9 cellular contexts compared by ENCODE assay signal in the genomic region with DNA sequence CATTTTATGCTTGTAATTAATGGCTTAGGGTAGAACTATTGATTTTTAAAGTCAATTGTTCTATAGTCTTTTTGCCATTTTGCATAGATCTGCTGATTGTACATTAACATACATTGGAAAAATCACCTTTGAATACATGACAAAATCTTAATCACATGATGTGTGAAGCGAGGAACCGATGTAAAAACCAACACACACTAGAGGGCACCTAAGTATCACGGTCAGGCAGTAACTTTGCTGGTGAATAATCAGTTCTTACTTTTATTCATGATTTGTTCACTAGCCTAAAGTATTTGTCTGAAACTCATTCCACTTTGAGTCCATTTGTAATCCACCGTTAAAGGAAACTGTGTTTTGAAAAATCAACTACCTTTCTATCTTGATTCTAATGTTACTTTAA. TPM values are rescaled to one million over a fixed set of nuclear protein-coding genes. Genes with fewer than 3 reads are reported as not detected.
DNase-seq lines count a peak whose midpoint lies in the region; TF ChIP-seq lines count a peak whose summit lies in the region.
"Had no signal": no experiment of that assay in that cellular context is flagged by ENCODE, and none has a peak within 500 bp of the region (broad histone marks: within the 10 kb centered on the region; RNA-seq: fewer than 3 reads in every experiment).

No MANE protein-coding gene starts in this region.

- peak; percentile 50 for TF ChIP-seq CTCF in choroid plexus epithelial cell (conservative IDR thresholded peaks at IDR 0.05; ENCODE audit: low read depth, low read length)
- peak; percentile 43 for TF ChIP-seq CTCF in progenitor cell of endocrine pancreas (IDR thresholded peaks at IDR 0.05; ENCODE audit: unreplicated experiment)

- no peaks in the 10 kb centered on the region for H3K36me3 Mint-ChIP-seq in progenitor cell of endocrine pancreas (ENCODE audit: insufficient read depth)

- peaks cover 2% of the 10 kb centered on the region for H3K4me1 Mint-ChIP-seq in progenitor cell of endocrine pancreas (ENCODE audit: low read depth)

- H3K4me3 Mint-ChIP-seq in progenitor cell of endocrine pancreas (ENCODE audit: low read depth): no peak overlapping the region
- H3K4me3 Mint-ChIP-seq: T-helper 1 cell treated with Interleukin-12 subunit alpha and Interleukin-12 subunit beta and Interleukin-4 antibody, amounts not matched to agents 30 μg/mL and 1 μg/mL, for 36 hours had no signal

- peaks cover 2% of the 10 kb centered on the region for H3K27me3 Mint-ChIP-seq in progenitor cell of endocrine pancreas

- no peaks in the 10 kb centered on the region for H3K9me3 Mint-ChIP-seq in progenitor cell of endocrine pancreas (ENCODE audit: low read depth)
- H3K9me3 Mint-ChIP-seq: T-helper 1 cell treated with Interleukin-12 subunit alpha and Interleukin-12 subunit beta and Interleukin-4 antibody, amounts not matched to agents 30 μg/mL and 1 μg/mL, for 36 hours had no signal

- no peak overlapping the region for H3K4me3 ChIP-seq in choroid plexus epithelial cell (ENCODE audit: low read depth, low read length)

- DNase-seq in NOMO-1 treated with DMSO at 0.1 percent for 48 hours (lab: John Stamatoyannopoulos, UW; ENCODE audit: unreplicated experiment) (peak; percentile 7), NOMO-1 treated with dmso at 0.1 percent for 144 hours (lab: John Stamatoyannopoulos, UW; ENCODE audit: unreplicated experiment) (no peak), NCI-H2227 (lab: John Stamatoyannopoulos, UW; ENCODE audit: unreplicated experiment) (peak; percentile 10), choroid plexus epithelial cell (ENCODE audit: low read depth) (peak; percentile 66), progenitor cell of endocrine pancreas (ENCODE audit: low spot score, unreplicated experiment) (no peak), activated T-cell treated with anti-CD3 and anti-CD28 coated beads for 4 hours (no peak)
- DNase-seq in activated CD8-positive, alpha-beta memory T cell treated with anti-CD3 and anti-CD28 coated beads for 24 hours: no peak
- DNase-seq in stimulated activated CD4-positive, alpha-beta T cell treated with anti-CD3 and anti-CD28 coated beads, Interleukin-2, amount 100 ng/mL, for 48 hours: no peak

- H3K27ac Mint-ChIP-seq in progenitor cell of endocrine pancreas: no peak overlapping the region
- H3K27ac Mint-ChIP-seq: T-helper 1 cell treated with Interleukin-12 subunit alpha and Interleukin-12 subunit beta and Interleukin-4 antibody, amounts not matched to agents 30 μg/mL and 1 μg/mL, for 36 hours had no signal

RNA-seq across cellular contexts. Expression of gene JHY, which starts 28.2 kb away (rescaled TPM):
- 3.5 and 5.3 TPM in 2 replicates for total RNA-seq in progenitor cell of endocrine pancreas

Comparison
In these comparisons a context has a peak if more than half of its experiments do, and no peak if none do; other contexts are left out.
1. DNase-seq: peak in NOMO-1 treated with DMSO at 0.1 percent for 48 hours (single experiment), NCI-H2227 (single experiment) and choroid plexus epithelial cell (single experiment); none in NOMO-1 treated with dmso at 0.1 percent for 144 hours (single experiment), progenitor cell of endocrine pancreas (single experiment), activated CD8-positive, alpha-beta memory T cell treated with anti-CD3 and anti-CD28 coated beads for 24 hours (single experiment), activated T-cell treated with anti-CD3 and anti-CD28 coated beads for 4 hours (single experiment) and stimulated activated CD4-positive, alpha-beta T cell treated with anti-CD3 and anti-CD28 coated beads, Interleukin-2, amount 100 ng/mL, for 48 hours (0 of 2).